ENCODE assay signal across 8 cellular contexts in the genomic region with DNA sequence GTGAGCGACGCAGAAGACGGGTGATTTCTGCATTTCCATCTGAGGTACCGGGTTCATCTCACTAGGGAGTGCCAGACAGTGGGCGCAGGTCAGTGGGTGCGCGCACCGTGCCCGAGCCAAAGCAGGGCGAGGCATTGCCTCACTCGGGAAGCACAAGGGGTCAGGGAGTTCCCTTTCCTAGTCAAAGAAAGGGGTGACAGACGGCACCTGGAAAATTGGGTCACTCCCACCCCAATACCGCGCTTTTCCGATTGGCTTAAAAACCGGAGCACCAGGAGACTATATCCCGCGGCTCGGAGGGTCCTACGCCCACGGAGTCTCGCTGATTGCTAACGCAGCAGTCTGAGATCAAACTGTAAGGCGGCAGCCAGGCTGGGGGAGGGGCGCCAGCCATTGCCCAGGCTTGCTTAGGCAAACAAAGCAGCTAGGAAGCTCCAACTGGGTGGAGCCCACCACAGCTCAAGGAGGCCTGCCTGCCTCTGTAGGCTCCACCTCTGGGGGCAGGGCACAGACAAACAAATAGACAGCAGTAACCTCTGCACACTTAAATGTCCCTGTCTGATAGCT. TPM values are rescaled to one million over a fixed set of nuclear protein-coding genes. Genes with fewer than 3 reads are reported as not detected.
DNase-seq lines count a peak whose midpoint lies in the region; ATAC-seq and TF ChIP-seq lines count a peak whose summit lies in the region.
"Not testable (repeated sequence)": the region's sequence is repeated elsewhere in the genome, so short reads cannot be mapped to it uniquely, and the experiment has no call there.

No MANE protein-coding gene starts in this region.

- H3K36me3 Mint-ChIP-seq in brain = peaks cover 19% of the 10 kb centered on the region
- not testable (repeated sequence) for H3K36me3 Mint-ChIP-seq in neural progenitor cell

- WGBS in HUES64 = 2% methylated on average over 25 of the region's 25 CpGs
- 3 to 4% methylated on average over 25 of the region's 25 CpGs for WGBS in heart right ventricle, 2 donors

- H3K4me3 Mint-ChIP-seq in brain (peak overlapping the region; percentile 80 to 89 (median 86)), neural progenitor cell (peak overlapping the region; percentile 84)

- not testable (repeated sequence) for H3F3A ChIP-seq in neural progenitor cell (ENCODE audit: low read depth)

- TF ChIP-seq CTCF in brain (conservative IDR thresholded peaks at IDR 0.05); heart right ventricle (IDR thresholded peaks at IDR 0.05); neural progenitor cell (IDR thresholded peaks at IDR 0.05): not testable (repeated sequence)

- H3K36me3 ChIP-seq in BLaER1 treated with 17β-estradiol and CSF1 and Interleukin-3, amounts not matched to agents 10 nM and 100 nM = peaks cover 0 to 19% (median 2%) of the 10 kb centered on the region in 11 experiments; a peak in 11 of 22 replicates
- H3K36me3 ChIP-seq in HUES64 (ENCODE audit: insufficient read depth, low read length); heart right ventricle; neural progenitor cell: not testable (repeated sequence)

- H3K27ac Mint-ChIP-seq in brain (peak overlapping the region; percentile 83 to 97 (median 90)), neural progenitor cell (peak overlapping the region; percentile 90)

- peak overlapping the region; percentile 67 for H2AFZ ChIP-seq in neural progenitor cell (replicated peaks)

- peak overlapping the region; percentile 57 to 70 (median 64) for H3K4me3 ChIP-seq in BLaER1 treated with 17β-estradiol and CSF1 and Interleukin-3, amounts not matched to agents 10 nM and 100 nM
- H3K4me3 ChIP-seq in HUES64 (ENCODE audit: low read length) (peak overlapping the region; percentile 74), heart right ventricle (peak overlapping the region; percentile 38 to 77 (median 61)), neural progenitor cell (peak overlapping the region; percentile 55)

- intact Hi-C loops in heart right ventricle (cut with DNase I) = not testable (repeated sequence)

- not testable (repeated sequence) for H3K9me3 ChIP-seq in BLaER1 treated with 17β-estradiol and CSF1 and Interleukin-3, amounts not matched to agents 10 nM and 100 nM (replicated peaks in 1 of 11); HUES64 (ENCODE audit: insufficient read depth, low read depth, low read length); heart right ventricle; neural progenitor cell (ENCODE audit: low read depth)

- H3K4me1 ChIP-seq in BLaER1 treated with 17β-estradiol and CSF1 and Interleukin-3, amounts not matched to agents 10 nM and 100 nM = peaks cover 0 to 19% (median 9%) of the 10 kb centered on the region in 10 experiments; a peak in 16 of 20 replicates
- H3K4me1 ChIP-seq in HUES64 (ENCODE audit: insufficient read depth, low read length); neural progenitor cell: not testable (repeated sequence)
- peaks cover 0 to 11% (median 5%) of the 10 kb centered on the region in 9 donors for H3K4me1 ChIP-seq in heart right ventricle

- peaks cover 4 to 16% (median 9%) of the 10 kb centered on the region in 5 experiments for H3K9me3 Mint-ChIP-seq in brain
- H3K9me3 Mint-ChIP-seq in neural progenitor cell = not testable (repeated sequence)

- H3K79me2 ChIP-seq in neural progenitor cell (ENCODE audit: low read depth) = not testable (repeated sequence)

- H3K9ac ChIP-seq in BLaER1 treated with 17β-estradiol and CSF1 and Interleukin-3, amounts not matched to agents 10 nM and 100 nM = peak overlapping the region; percentile 81 to 91 (median 85)
- H3K9ac ChIP-seq in HUES64 (ENCODE audit: low read depth, low read length) (peak overlapping the region; percentile 95), neural progenitor cell (peak overlapping the region; percentile 69)

- not testable (repeated sequence) for H3K27me3 Mint-ChIP-seq in brain; neural progenitor cell (ENCODE audit: insufficient read depth, low read depth)

- not testable (repeated sequence) for H4K20me1 ChIP-seq in BLaER1 treated with 17β-estradiol and CSF1 and Interleukin-3, amounts not matched to agents 10 nM and 100 nM; neural progenitor cell (ENCODE audit: low read depth)

- H3K4me1 Mint-ChIP-seq in brain (peaks cover 12% of the 10 kb centered on the region), neural progenitor cell (peaks cover 13% of the 10 kb centered on the region)

- H3K27me3 ChIP-seq in BLaER1 treated with 17β-estradiol and CSF1 and Interleukin-3, amounts not matched to agents 10 nM and 100 nM; HUES64 (ENCODE audit: insufficient read depth, low read length); heart right ventricle; neural progenitor cell: not testable (repeated sequence)

- peak overlapping the region; percentile 65 to 93 (median 88); a peak in 21 of 22 replicates for H3K27ac ChIP-seq in BLaER1 treated with 17β-estradiol and CSF1 and Interleukin-3, amounts not matched to agents 10 nM and 100 nM
- H3K27ac ChIP-seq in HUES64 (ENCODE audit: low read depth, low read length) = peak overlapping the region; percentile 77; the same call in 1 of the 2 replicates
- peak overlapping the region in 9 of 10 donors; percentile 44 to 89 (median 77) for H3K27ac ChIP-seq in heart right ventricle
- H3K27ac ChIP-seq in neural progenitor cell = not testable (repeated sequence)

- H3K4me2 ChIP-seq in BLaER1 treated with 17β-estradiol and CSF1 and Interleukin-3, amounts not matched to agents 10 nM and 100 nM = peak overlapping the region; percentile 48 to 78 (median 66)
- H3K4me2 ChIP-seq in neural progenitor cell = peak overlapping the region; percentile 73

- peak in 3 of 8 donors; percentile 12 to 37 (median 34) for ATAC-seq in heart right ventricle

- DNase-seq in NOMO-1 treated with DMSO at 0.1 percent for 48 hours (lab: John Stamatoyannopoulos, UW; ENCODE audit: unreplicated experiment) = peak; percentile 10
- DNase-seq in activated CD4-positive, alpha-beta T cell treated with anti-CD3 and anti-CD28 coated beads, Interleukin-2, amount 50 U/mL, for 48 hours = peak; percentile 59 to 69
- DNase-seq in heart right ventricle = peak; percentile 73 to 76
- peak; percentile 81 for DNase-seq in neural progenitor cell (ENCODE audit: low spot score)
- DNase-seq in stimulated activated CD8-positive, alpha-beta memory T cell treated with anti-CD3 and anti-CD28 coated beads, Interleukin-15, amount 100 ng/mL, for 24 hours (ENCODE audit: low read depth) = peak; percentile 18

RNA-seq across cellular contexts. Expression of gene NSUN6, which starts 23.9 kb away (rescaled TPM):
- 9.5 TPM for polyA plus RNA-seq in HUES64 (2013, experiment 1 of 2)
- polyA plus RNA-seq in HUES64 (2013, experiment 2 of 2) = 11.2 TPM
- polyA plus RNA-seq in brain (ENCODE audit: insufficient read depth, low read depth, low replicate concordance) (4.7 TPM), heart right ventricle (10 to 100 TPM in 1 of 2 donors, 1 to 10 TPM in 1; 5.5 to 13.5 TPM)
- total RNA-seq in heart right ventricle (10 to 100 TPM in 2 of 10 donors, 1 to 10 TPM in 8; 4.9 to 11.4 (median 8.7) TPM), neural progenitor cell (ENCODE audit: low replicate concordance) (20.3 and 21.9 TPM in 2 replicates)

RNA-seq across cellular contexts. Expression of gene ARL5B, which starts 31.7 kb away (rescaled TPM):
- 29.9 TPM for polyA plus RNA-seq in HUES64 (2013, experiment 1 of 2)
- 35.1 TPM for polyA plus RNA-seq in HUES64 (2013, experiment 2 of 2)
- polyA plus RNA-seq in brain (ENCODE audit: insufficient read depth, low read depth, low replicate concordance) = 2.9 TPM
- 10 to 100 TPM in 1 of 10 donors, 1 to 10 TPM in 9; 4.8 to 10.9 (median 7.3) TPM for total RNA-seq in heart right ventricle
- 1 to 10 TPM; 2.0 to 3.9 TPM for polyA plus RNA-seq in heart right ventricle
- 73.5 and 108 TPM in 2 replicates for total RNA-seq in neural progenitor cell (ENCODE audit: low replicate concordance)

Comparison
In these comparisons a context has a peak if more than half of its experiments do, and no peak if none do; other contexts are left out.
1. DNase-seq: peak in every context shown above with its lines; median percentile 81 in neural progenitor cell; 74 in heart right ventricle; 64 in activated CD4-positive, alpha-beta T cell treated with anti-CD3 and anti-CD28 coated beads, Interleukin-2, amount 50 U/mL, for 48 hours; 18 in stimulated activated CD8-positive, alpha-beta memory T cell treated with anti-CD3 and anti-CD28 coated beads, Interleukin-15, amount 100 ng/mL, for 24 hours; 10 in NOMO-1 treated with DMSO at 0.1 percent for 48 hours.